Comparison of ENCODE assay signal across 29 cellular contexts in the genomic region with DNA sequence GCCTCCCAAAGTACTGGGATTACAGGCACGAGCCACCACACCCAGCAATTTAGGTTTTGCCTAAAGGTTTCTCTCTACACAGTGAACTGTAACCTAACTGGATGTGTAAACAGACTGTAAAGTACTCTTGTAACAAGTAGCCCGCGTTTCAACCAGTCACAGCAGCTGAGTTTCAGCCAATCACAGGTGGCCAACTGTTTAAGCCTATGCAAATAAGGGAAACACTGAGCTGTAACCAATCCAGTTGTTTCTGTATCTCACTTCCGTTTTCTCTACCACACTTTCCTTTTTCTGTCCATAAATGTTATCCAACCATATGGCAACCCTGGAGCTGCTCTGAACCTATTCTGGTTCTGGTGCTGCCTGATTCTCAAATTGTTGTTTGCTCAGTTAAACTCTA. TPM values are rescaled to one million over a fixed set of nuclear protein-coding genes. Genes with fewer than 3 reads are reported as not detected.
"Had no signal": no experiment of that assay in that cellular context is flagged by ENCODE, and none has a peak within 500 bp of the region (broad histone marks: within the 10 kb centered on the region; RNA-seq: fewer than 3 reads in every experiment).

No MANE protein-coding gene starts in this region.

- H3K36me3 Mint-ChIP-seq: activated naive CD4-positive, alpha-beta T cell treated with anti-CD3 and anti-CD28 coated beads, Interleukin-2, amount 50 U/mL, for 24 hours; T-cell had no signal

- FAIRE-seq: bronchial epithelial cell, colon had no signal

- H3K27ac Mint-ChIP-seq: activated CD4-positive, alpha-beta T cell treated with anti-CD3 and anti-CD28 coated beads for 36 hours; activated CD8-positive, alpha-beta T cell treated with anti-CD3 and anti-CD28 coated beads for 36 hours; activated naive CD4-positive, alpha-beta T cell treated with anti-CD3 and anti-CD28 coated beads, Interleukin-2, amount 50 U/mL, for 24 hours; activated T-cell treated with anti-CD3 and anti-CD28 coated beads, Interleukin-2, amount 50 U/mL, for 72 hours; activated T-helper 2 cell treated with anti-CD3 and anti-CD28 coated beads, Interferon-gamma antibody, Interleukin-2, Interleukin-4, amounts not matched to agents 10 μg/mL and 5 μg/mL and 100 μg/mL, durations not matched to agents 14 hours and 24 hours and 36 hours; T-cell had no signal

- H3K4me3 Mint-ChIP-seq: activated CD4-positive, alpha-beta T cell treated with anti-CD3 and anti-CD28 coated beads for 36 hours; activated CD8-positive, alpha-beta T cell treated with anti-CD3 and anti-CD28 coated beads for 36 hours; activated naive CD4-positive, alpha-beta T cell treated with anti-CD3 and anti-CD28 coated beads, Interleukin-2, amount 50 U/mL, for 24 hours; activated T-cell treated with anti-CD3 and anti-CD28 coated beads, Interleukin-2, amount 50 U/mL, for 72 hours; central memory CD8-positive, alpha-beta T cell; T-cell had no signal

- H3K4me1 ChIP-seq: ascending aorta, body of pancreas had no signal

- ATAC-seq: activated CD4-positive, alpha-beta T cell treated with anti-CD3 and anti-CD28 coated beads for 36 hours; activated CD8-positive, alpha-beta T cell treated with anti-CD3 and anti-CD28 coated beads for 36 hours; activated T-cell treated with anti-CD3 and anti-CD28 coated beads, Interleukin-2, amount 50 U/mL, for 72 hours; body of pancreas; Panc1; Right ventricle myocardium inferior; T-cell had no signal

- DNase-seq: activated CD4-positive, alpha-beta T cell treated with anti-CD3 and anti-CD28 coated beads for 36 hours; activated CD4-positive, alpha-beta T cell treated with anti-CD3 and anti-CD28 coated beads, Interleukin-2, amount 50 U/mL, for 1 hour; activated CD8-positive, alpha-beta memory T cell treated with anti-CD3 and anti-CD28 coated beads, Interleukin-2, amount 50 U/mL, for 4 hours; activated CD8-positive, alpha-beta T cell treated with anti-CD3 and anti-CD28 coated beads for 36 hours; activated naive CD4-positive, alpha-beta T cell; activated T-cell treated with anti-CD3 and anti-CD28 coated beads, Interleukin-2, amount 50 U/mL, for 72 hours; body of pancreas; KG1; NCI-H1092; NCI-H1417; NCI-H1930; NCI-H345; NCI-H510A; RPMI8226; T-cell; T-helper 2 cell; T1000; WERI-Rb-1 had no signal

- H3K27ac ChIP-seq: ascending aorta, body of pancreas, SK-N-MC, WERI-Rb-1 had no signal

- H3K9me3 ChIP-seq: ascending aorta, body of pancreas had no signal

- H3K36me3 ChIP-seq: ascending aorta, WERI-Rb-1 had no signal

- H3K27me3 Mint-ChIP-seq: activated CD4-positive, alpha-beta T cell treated with anti-CD3 and anti-CD28 coated beads for 36 hours; activated CD8-positive, alpha-beta T cell treated with anti-CD3 and anti-CD28 coated beads for 36 hours; activated naive CD4-positive, alpha-beta T cell treated with anti-CD3 and anti-CD28 coated beads, Interleukin-2, amount 50 U/mL, for 24 hours; central memory CD8-positive, alpha-beta T cell; T-cell had no signal

- H3K9me3 Mint-ChIP-seq: activated CD8-positive, alpha-beta T cell treated with anti-CD3 and anti-CD28 coated beads for 36 hours; activated naive CD4-positive, alpha-beta T cell treated with anti-CD3 and anti-CD28 coated beads, Interleukin-2, amount 50 U/mL, for 24 hours; activated T-cell treated with anti-CD3 and anti-CD28 coated beads, Interleukin-2, amount 50 U/mL, for 72 hours; activated T-helper 2 cell treated with anti-CD3 and anti-CD28 coated beads, Interferon-gamma antibody, Interleukin-2, Interleukin-4, amounts not matched to agents 10 μg/mL and 5 μg/mL and 100 μg/mL, durations not matched to agents 14 hours and 24 hours and 36 hours; central memory CD8-positive, alpha-beta T cell; T-cell had no signal

- H3K4me3 ChIP-seq: ascending aorta, body of pancreas, SK-N-MC had no signal

- H3K27me3 ChIP-seq: ascending aorta, body of pancreas had no signal

- H3K4me1 Mint-ChIP-seq: activated CD4-positive, alpha-beta T cell treated with anti-CD3 and anti-CD28 coated beads for 36 hours; activated naive CD4-positive, alpha-beta T cell treated with anti-CD3 and anti-CD28 coated beads, Interleukin-2, amount 50 U/mL, for 24 hours; central memory CD8-positive, alpha-beta T cell; T-cell had no signal

RNA-seq across cellular contexts. Expression of a gene that starts 59.9 kb away (rescaled TPM):
- total RNA-seq: activated CD8-positive, alpha-beta T cell treated with anti-CD3 and anti-CD28 coated beads for 36 hours; activated T-helper 2 cell treated with anti-CD3 and anti-CD28 coated beads, Interferon-gamma antibody, Interleukin-2, Interleukin-4, amounts not matched to agents 10 μg/mL and 5 μg/mL and 100 μg/mL, durations not matched to agents 14 hours and 24 hours and 36 hours; bronchial epithelial cell; MCF 10A; OCI-LY7; T-cell had no signal
